Comparison of ENCODE assay signal across 26 cellular contexts in genomic region chr4:28296239-28296638, GRCh38.
"Had no signal": no experiment of that assay in that cellular context is flagged by ENCODE, and none has a peak within 500 bp of the region (broad histone marks: within the 10 kb centered on the region; RNA-seq: fewer than 3 reads in every experiment).

No MANE protein-coding gene starts in this region.

- ATAC-seq: stimulated activated effector memory CD8-positive, alpha-beta T cell treated with anti-CD3 and anti-CD28 coated beads, Interleukin-12 subunit alpha, Interleukin-12 subunit beta, amount 100 ng/mL, for 72 hours; stimulated activated memory B cell treated with anti-CD40 and anti-IgM and Interleukin-4, amounts not matched to agents 10 μg/mL and 1 μg/mL and 100 μg/mL, for 72 hours; stimulated activated naive B cell treated with anti-CD40 and anti-IgM and Interleukin-4, amounts not matched to agents 10 μg/mL and 1 μg/mL and 100 μg/mL, for 72 hours; stimulated activated naive CD8-positive, alpha-beta T cell treated with anti-CD3 and anti-CD28 coated beads, Interleukin-15, amount 100 ng/mL, for 72 hours; stimulated activated naive CD8-positive, alpha-beta T cell treated with anti-CD3 and anti-CD28 coated beads, Interleukin-15, Interleukin-2, amounts not matched to agents 100 U/mL and 50 U/mL, for 24 hours; upper lobe of right lung had no signal

- H3K9me3 ChIP-seq: stomach, suprapubic skin, testis, thoracic aorta, thyroid gland, tibial artery, transverse colon, upper lobe of left lung, upper lobe of right lung, uterus, vagina had no signal

- H3K36me3 ChIP-seq: stomach, suprapubic skin, thoracic aorta, thyroid gland, tibial artery, tibial nerve, transverse colon, upper lobe of left lung, upper lobe of right lung, uterus, vagina had no signal

- H3K27ac ChIP-seq: stomach, suprapubic skin, testis, thoracic aorta, thyroid gland, tibial artery, tibial nerve, transverse colon, upper lobe of left lung, upper lobe of right lung, uterus, vagina had no signal

- H3K27me3 ChIP-seq: stomach, suprapubic skin, testis, thyroid gland, tibial artery, tibial nerve, transverse colon, upper lobe of left lung, upper lobe of right lung, uterus, vagina had no signal

- H3K4me3 ChIP-seq: stomach, suprapubic skin, testis, thoracic aorta, thyroid gland, tibial artery, tibial nerve, transverse colon, upper lobe of left lung, upper lobe of right lung, uterus, vagina had no signal

- DNase-seq: stimulated activated CD4-positive, alpha-beta T cell treated with anti-CD3 and anti-CD28 coated beads, Interleukin-2, amount 100 ng/mL, for 48 hours; stimulated activated CD4-positive, alpha-beta T cell treated with anti-CD3 and anti-CD28 coated beads, Interleukin-4, amount 100 ng/mL, for 1 hour; stimulated activated CD4-positive, alpha-beta T cell treated with anti-CD3 and anti-CD28 coated beads, Interleukin-4, amount 100 ng/mL, for 24 hours; stimulated activated CD4-positive, alpha-beta T cell treated with anti-CD3 and anti-CD28 coated beads, Interleukin-4, amount 100 ng/mL, for 4 hours; stimulated activated CD8-positive, alpha-beta memory T cell treated with anti-CD3 and anti-CD28 coated beads, Interleukin-4, amount 100 ng/mL, for 48 hours; stimulated activated naive B cell treated with anti-CD40 and anti-IgM and Interleukin-4, amounts not matched to agents 10 μg/mL and 1 μg/mL and 100 μg/mL, for 72 hours; stimulated activated naive CD4-positive, alpha-beta T cell; stimulated activated naive CD4-positive, alpha-beta T cell treated with Interleukin-2 at 50 U/mL for 16 hours; stimulated activated naive CD8-positive, alpha-beta T cell treated with anti-CD3 and anti-CD28 coated beads, Interleukin-15, amount 100 ng/mL, for 72 hours; stimulated activated naive CD8-positive, alpha-beta T cell treated with anti-CD3 and anti-CD28 coated beads, Interleukin-15, Interleukin-2, amounts not matched to agents 100 U/mL and 50 U/mL, for 24 hours; stomach; substantia nigra; testis; thyroid gland; tibial artery; transverse colon; trophoblast cell; upper lobe of left lung; upper lobe of right lung; uterus had no signal

- H3K4me1 ChIP-seq: stomach, suprapubic skin, testis, thyroid gland, tibial artery, tibial nerve, transverse colon, upper lobe of left lung, upper lobe of right lung, uterus, vagina had no signal
